ENCODE assay signal across 9 cellular contexts in genomic region chr1:11285883-11286734, GRCh38. TPM values are rescaled to one million over a fixed set of nuclear protein-coding genes. Genes with fewer than 3 reads are reported as not detected.
A peak's percentile ranks its signal among the peaks of the same experiment; 100 is the strongest.
DNase-seq lines count a peak whose midpoint lies in the region; ATAC-seq and TF ChIP-seq lines count a peak whose summit lies in the region.
"Had no signal": no experiment of that assay in that cellular context is flagged by ENCODE, and none has a peak within 500 bp of the region (broad histone marks: within the 10 kb centered on the region; RNA-seq: fewer than 3 reads in every experiment).

No MANE protein-coding gene starts in this region.

- 98% methylated on average over 5 of the region's 7 CpGs for WGBS in SK-N-SH (ENCODE audit: low lambda C conversion rate)
- 93% methylated on average over 7 of the region's 7 CpGs for WGBS in smooth muscle cell (ENCODE audit: low lambda C conversion rate)

- ATAC-seq in foreskin keratinocyte, result no peak
- no peak for ATAC-seq in HG02970 (IDR thresholded peaks at IDR 0.05; ENCODE audit: low FRiP score, unreplicated experiment)
- ATAC-seq in HG03196 (IDR thresholded peaks at IDR 0.05; ENCODE audit: unreplicated experiment), result no peak

- no peak for TF ChIP-seq EP300 in SK-N-SH (IDR thresholded peaks at IDR 0.05; ENCODE audit: borderline replicate concordance in 1 of 2, low read depth in 1 of 2, low read length in 1 of 2)

- H3K27me3 ChIP-seq in A673 (replicated peaks; ENCODE audit: insufficient read depth, low read depth, low read length, poor library complexity) (no peaks in the 10 kb centered on the region), SK-N-SH (ENCODE audit: insufficient read depth) (no peaks in the 10 kb centered on the region), foreskin keratinocyte (no peaks in the 10 kb centered on the region), smooth muscle cell (ENCODE audit: low read depth) (no peaks in the 10 kb centered on the region)

- H3K79me2 ChIP-seq in SK-N-SH (ENCODE audit: insufficient read depth) (peaks cover 12% of the 10 kb centered on the region), smooth muscle cell (ENCODE audit: low read depth) (no peaks in the 10 kb centered on the region)

- BruUV-seq in A673 (replicated peaks; lab: Mats Ljungman, UMichigan), result no TSS peak

- H4K20me1 ChIP-seq in SK-N-SH (ENCODE audit: insufficient read depth) (peaks cover 6% of the 10 kb centered on the region), smooth muscle cell (ENCODE audit: low read depth) (peaks cover 5% of the 10 kb centered on the region)

- CTCF ChIA-PET in A673 (lab: Charles Lee), result no interaction called here
- CTCF ChIA-PET in SK-N-SH (lab: Yijun Ruan, JAX), result interaction anchor here (0.6 to 2.5 kb wide), 30 partner anchors 10 to 434 kb away, joined by 3 to 42 read pairs (median 4); partner anchors contain the start of gene DISP3

- POLR2A ChIA-PET in A673 (lab: Charles Lee; ENCODE audit: low non-redundant PET) (interaction anchor here (0.5 to 0.8 kb wide), 2 partner anchors 171 to 618 kb away, joined by 3 read pairs; no protein-coding TSS in a partner anchor), SK-N-SH (lab: Yijun Ruan, JAX) (interaction anchor here (1.0 kb wide), 1 partner anchor 359 kb away, joined by 3 read pairs; no protein-coding TSS in a partner anchor)

- TF ChIP-seq CTCF in A673 (conservative IDR thresholded peaks at IDR 0.05; ENCODE audit: low read depth, low read length), result peak; percentile 38; the same call in 1 of the 2 replicates
- TF ChIP-seq CTCF in SK-N-SH (IDR thresholded peaks at IDR 0.05), result peak; percentile 55
- peak; percentile 73 for TF ChIP-seq CTCF in foreskin keratinocyte (conservative IDR thresholded peaks at IDR 0.05)
- TF ChIP-seq CTCF in smooth muscle cell (IDR thresholded peaks at IDR 0.05; ENCODE audit: borderline replicate concordance, insufficient read depth, poor library complexity, severe bottlenecking), result no peak

- peak; percentile 81 for TF ChIP-seq RAD21 in SK-N-SH (IDR thresholded peaks at IDR 0.05; ENCODE audit: low read length)

- no peaks in the 10 kb centered on the region for H3K9me2 ChIP-seq in SK-N-SH

- intact Hi-C loops in A673 (cut with micrococcal nuclease; ENCODE audit: unreplicated experiment), result no loop called here

- H3K4me3 ChIP-seq in A673 (ENCODE audit: low read depth, low read length, poor library complexity, severe bottlenecking) (no peak overlapping the region), SK-N-SH (ENCODE audit: low read depth in 2 of 2, low read length in 1 of 2) (no peak overlapping the region), smooth muscle cell (no peak overlapping the region)

- H3K9ac ChIP-seq in SK-N-SH, result no peak overlapping the region
- H3K9ac ChIP-seq in smooth muscle cell (ENCODE audit: low read depth), result no peak overlapping the region

- H3F3A ChIP-seq in SK-N-SH (replicated peaks; ENCODE audit: insufficient read depth) (no peaks in the 10 kb centered on the region), smooth muscle cell (ENCODE audit: low read depth) (no peaks in the 10 kb centered on the region)

- H3K9me3 ChIP-seq in A673 (ENCODE audit: low read depth, low read length, poor library complexity, severe bottlenecking) (no peaks in the 10 kb centered on the region), SK-N-SH (no peaks in the 10 kb centered on the region), smooth muscle cell (replicated peaks; ENCODE audit: low read depth) (no peaks in the 10 kb centered on the region)

- H2AFZ ChIP-seq in SK-N-SH (ENCODE audit: low read depth), result no peak overlapping the region
- H2AFZ ChIP-seq in smooth muscle cell (ENCODE audit: low read depth), result no peak overlapping the region

- peaks cover 13% of the 10 kb centered on the region for H3K36me3 ChIP-seq in A673 (ENCODE audit: insufficient read depth, low read length, poor library complexity, severe bottlenecking)
- H3K36me3 ChIP-seq in SK-N-SH (replicated peaks in 1 of 2; ENCODE audit: control insufficient read depth in 1 of 2, insufficient read depth in 2 of 2, low read length in 1 of 2), result peaks cover 0 to 3% of the 10 kb centered on the region in 2 experiments
- H3K36me3 ChIP-seq in smooth muscle cell (ENCODE audit: low read depth), result no peaks in the 10 kb centered on the region

- H3K4me1 ChIP-seq in A673 (ENCODE audit: insufficient read depth, low read length, poor library complexity, severe bottlenecking), result peaks cover 3% of the 10 kb centered on the region
- peaks cover 0 to 10% of the 10 kb centered on the region in 2 experiments; a peak in 2 of 4 replicates for H3K4me1 ChIP-seq in SK-N-SH (ENCODE audit: control insufficient read depth in 1 of 2, insufficient read depth in 2 of 2, low read depth in 1 of 2, low read length in 1 of 2)
- no peaks in the 10 kb centered on the region for H3K4me1 ChIP-seq in foreskin keratinocyte
- peaks cover 17% of the 10 kb centered on the region for H3K4me1 ChIP-seq in smooth muscle cell (ENCODE audit: low read depth)

- H3K4me2 ChIP-seq in SK-N-SH (no peak overlapping the region), smooth muscle cell (no peak overlapping the region)

- H3K27ac ChIP-seq in A673 (ENCODE audit: low read depth, low read length, poor library complexity, severe bottlenecking), result peak overlapping the region; percentile 4
- no peak overlapping the region for H3K27ac ChIP-seq in SK-N-SH (ENCODE audit: low read depth in 2 of 2, low read length in 1 of 2)
- no peak overlapping the region for H3K27ac ChIP-seq in foreskin keratinocyte
- H3K27ac ChIP-seq in smooth muscle cell (ENCODE audit: low read depth), result no peak overlapping the region

- DNase-seq in A673 (ENCODE audit: low spot score) (no peak), EH (ENCODE audit: low read depth) (peak; percentile 24), SK-N-SH (peak; percentile 49), foreskin keratinocyte (no peak), smooth muscle cell (lab: John Stamatoyannopoulos, UW; ENCODE audit: unreplicated experiment) (no peak), HPDE6-E6E7 (ENCODE audit: extremely low spot score) (no peak)
- DNase-seq: stimulated activated CD4-positive, alpha-beta T cell treated with anti-CD3 and anti-CD28 coated beads, Interleukin-4, amount 100 ng/mL, for 1 hour had no signal

TF ChIP-seq in SK-N-SH, 30 proteins besides CTCF, POLR2A, EP300 and RAD21:
- TF ChIP-seq YY1 (IDR thresholded peaks at IDR 0.05; ENCODE audit: low read depth) (no peak), FOXM1 (IDR thresholded peaks at IDR 0.05; ENCODE audit: low read depth) (no peak), MXI1 (IDR thresholded peaks at IDR 0.05; ENCODE audit: low read depth, low read length) (no peak), TCF12 (IDR thresholded peaks at IDR 0.05) (no peak), SMC3 (IDR thresholded peaks at IDR 0.05; ENCODE audit: low read depth, low read length) (peak; percentile 56), FOXJ3 (CRISPR knock-in tag; IDR thresholded peaks at IDR 0.05) (no peak)

RNA-seq across cellular contexts. Expression of gene UBIAD1, which starts 13.1 kb away (rescaled TPM):
- total RNA-seq in A673 (2021), result 19.6 and 20.5 TPM in 2 replicates
- polyA plus RNA-seq in SK-N-SH (2012; rRNA removed), result 13.7 and 15.7 TPM in 2 replicates
- polyA plus RNA-seq in SK-N-SH (2012; cell fraction: cytosol; rRNA removed), result 10.3 and 13.7 TPM in 2 replicates
- 7.5 and 8.9 TPM in 2 replicates for polyA plus RNA-seq in SK-N-SH (2012; cell fraction: nucleus; rRNA removed)
- total RNA-seq in foreskin keratinocyte, result 11.3 and 13.3 TPM in 2 replicates
- 8.0 and 9.5 TPM in 2 replicates for polyA plus RNA-seq in foreskin keratinocyte
- 4.7 and 5.8 TPM in 2 replicates for total RNA-seq in smooth muscle cell
- 7.9 and 12.7 TPM in 2 replicates for polyA plus RNA-seq in smooth muscle cell

RNA-seq across cellular contexts. Expression of gene MTOR, which starts 23.8 kb away (rescaled TPM):
- 63.7 and 66.3 TPM in 2 replicates for total RNA-seq in A673 (2021)
- 20.9 and 26.4 TPM in 2 replicates for polyA plus RNA-seq in SK-N-SH (2012; rRNA removed)
- polyA plus RNA-seq in SK-N-SH (2012; cell fraction: cytosol; rRNA removed), result 12.2 and 15.7 TPM in 2 replicates
- polyA plus RNA-seq in SK-N-SH (2012; cell fraction: nucleus; rRNA removed), result 53.8 and 73.8 TPM in 2 replicates
- 49.0 and 51.8 TPM in 2 replicates for total RNA-seq in foreskin keratinocyte
- 16.0 and 18.8 TPM in 2 replicates for polyA plus RNA-seq in foreskin keratinocyte
- total RNA-seq in smooth muscle cell, result 26.8 and 26.9 TPM in 2 replicates
- polyA plus RNA-seq in smooth muscle cell, result 11.2 and 13.4 TPM in 2 replicates

Comparison
In these comparisons a context has a peak if more than half of its experiments do, and no peak if none do; other contexts are left out.
1. DNase-seq: peak in EH (single experiment) and SK-N-SH (single experiment); none in A673 (single experiment), foreskin keratinocyte (0 of 2), smooth muscle cell (single experiment) and HPDE6-E6E7 (single experiment).